14 cellular contexts compared by ENCODE assay signal in genomic region chr20:11867286-11867921, GRCh38. TPM values are rescaled to one million over a fixed set of nuclear protein-coding genes. Genes with fewer than 3 reads are reported as not detected.
A peak's percentile ranks its signal among the peaks of the same experiment; 100 is the strongest.
DNase-seq lines count a peak whose midpoint lies in the region; ATAC-seq, FAIRE-seq and TF ChIP-seq lines count a peak whose summit lies in the region.
"Had no signal": no experiment of that assay in that cellular context is flagged by ENCODE, and none has a peak within 500 bp of the region (broad histone marks: within the 10 kb centered on the region; RNA-seq: fewer than 3 reads in every experiment).

No MANE protein-coding gene starts in this region.

- H3K9me2 ChIP-seq in GM23248 (ENCODE audit: insufficient read depth) = no peaks in the 10 kb centered on the region; the same call in 1 of the 2 replicates

- CTCF ChIA-PET in A549 (lab: Yijun Ruan, JAX) (interaction anchor here (1.2 kb wide), 1 partner anchor 10 kb away, joined by 7 read pairs; no protein-coding TSS in a partner anchor), RWPE1 (lab: Yijun Ruan, JAX) (no interaction called here)
- CTCF ChIA-PET in CD4-positive, alpha-beta memory T cell (lab: Charles Lee; ENCODE audit: partially characterized antibody) = no interaction called here

- H3K4me1 ChIP-seq in A549 (no peaks in the 10 kb centered on the region), GM23248 (ENCODE audit: insufficient read depth) (no peaks in the 10 kb centered on the region)
- H3K4me1 ChIP-seq in CD4-positive, alpha-beta memory T cell (ENCODE audit: insufficient read depth, low read length) = no peaks in the 10 kb centered on the region
- H3K4me1 ChIP-seq: SJCRH30 had no signal

- H3K4me2 ChIP-seq in A549 (no peak overlapping the region), GM23248 (ENCODE audit: unreplicated experiment) (no peak overlapping the region)

- H3F3A ChIP-seq in GM23248 (ENCODE audit: insufficient read depth) = no peaks in the 10 kb centered on the region

- 53% methylated on average over 6 of the region's 6 CpGs for WGBS in A549 (ENCODE audit: missing lambda C conversion rate)
- WGBS in GM23248 (ENCODE audit: low coverage in 1 of 2, low lambda C conversion rate in 2 of 2, missing lambda C conversion rate in 2 of 2), 2 experiments = 56 to 59% methylated on average over 6 of the region's 6 CpGs

- TF ChIP-seq RAD21 in A549 (conservative IDR thresholded peaks at IDR 0.05 in 1 of 2, IDR thresholded peaks at IDR 0.05 in 1 of 2) = no peak

- no peaks in the 10 kb centered on the region for H3K36me3 ChIP-seq in GM23248 (ENCODE audit: low read depth)
- no peaks in the 10 kb centered on the region for H3K36me3 ChIP-seq in CD4-positive, alpha-beta memory T cell (ENCODE audit: insufficient read depth, low read length)
- H3K36me3 ChIP-seq: SJCRH30 had no signal

- no peak overlapping the region for H3K9ac ChIP-seq in GM23248

- POLR2A ChIA-PET in A549 (lab: Yijun Ruan, JAX) (no interaction called here), RWPE1 (lab: Yijun Ruan, JAX; ENCODE audit: low non-redundant PET) (no interaction called here)
- POLR2A ChIA-PET in CD4-positive, alpha-beta memory T cell (lab: Charles Lee; ENCODE audit: partially characterized antibody) = no interaction called here

- no peak overlapping the region for H2AFZ ChIP-seq in GM23248

- H3K79me2 ChIP-seq in GM23248 (ENCODE audit: insufficient read depth) = no peaks in the 10 kb centered on the region

- no peak overlapping the region for H3K27ac Mint-ChIP-seq in CD4-positive, alpha-beta memory T cell
- H3K27ac Mint-ChIP-seq: CD4-positive, CD25-positive, alpha-beta regulatory T cell had no signal

- TF ChIP-seq EP300 in A549 (IDR thresholded peaks at IDR 0.05) = no peak

- no peaks in the 10 kb centered on the region for H3K36me3 Mint-ChIP-seq in CD4-positive, alpha-beta memory T cell
- H3K36me3 Mint-ChIP-seq: CD4-positive, CD25-positive, alpha-beta regulatory T cell had no signal

- TF ChIP-seq CTCF in A549 (IDR thresholded peaks at IDR 0.05) (no peak), RWPE1 (conservative IDR thresholded peaks at IDR 0.05; ENCODE audit: low read depth) (no peak), fibroblast of mammary gland (conservative IDR thresholded peaks at IDR 0.05; ENCODE audit: control insufficient read depth, insufficient read depth, low read depth, low read length) (no peak)

- H3K9me3 ChIP-seq in A549 (no peaks in the 10 kb centered on the region), GM23248 (ENCODE audit: low read depth) (no peaks in the 10 kb centered on the region)
- peaks cover 0 to 3% of the 10 kb centered on the region in 2 donors for H3K9me3 ChIP-seq in CD4-positive, alpha-beta memory T cell (ENCODE audit: control insufficient read depth in 1 of 2, low read length in 2 of 2)
- H3K9me3 ChIP-seq: SJCRH30 had no signal

- H3K27ac ChIP-seq in A549 (no peak overlapping the region), GM23248 (no peak overlapping the region), RWPE1 (no peak overlapping the region)
- no peak overlapping the region for H3K27ac ChIP-seq in CD4-positive, alpha-beta memory T cell (ENCODE audit: low read depth, low read length)
- H3K27ac ChIP-seq: SJCRH30 had no signal

- H3K4me1 Mint-ChIP-seq in CD4-positive, alpha-beta memory T cell = no peaks in the 10 kb centered on the region
- H3K4me1 Mint-ChIP-seq: CD4-positive, CD25-positive, alpha-beta regulatory T cell had no signal

- in situ Hi-C loops in GM23248 (cut with MboI) = no loop called here

- peaks cover 0 to 11% (median 7%) of the 10 kb centered on the region in 8 donors for H3K9me3 Mint-ChIP-seq in CD4-positive, alpha-beta memory T cell

- ATAC-seq in A549 (no peak), GM19324 (IDR thresholded peaks at IDR 0.05; ENCODE audit: low FRiP score, unreplicated experiment) (no peak)

- H3K27me3 ChIP-seq in GM23248 (replicated peaks; ENCODE audit: insufficient read depth) = 0 out of 2 replicates have a peak, but pooled peaks cover 10% of the 10 kb centered on the region
- no peaks in the 10 kb centered on the region for H3K27me3 ChIP-seq in CD4-positive, alpha-beta memory T cell (ENCODE audit: insufficient read depth, low read length)
- H3K27me3 ChIP-seq: SJCRH30 had no signal

- DNase-seq in A549 (ENCODE audit: low read depth in 1 of 2, low spot score in 1 of 2) (no peak), GM23248 (peak; percentile 25), RWPE1 (ENCODE audit: low spot score) (peak; percentile 21), fibroblast of mammary gland (ENCODE audit: low read depth) (peak; percentile 23), CD1c-positive myeloid dendritic cell (ENCODE audit: extremely low spot score) (no peak)
- DNase-seq in CD4-positive, alpha-beta memory T cell = no peak
- DNase-seq: CD4-positive, CD25-positive, alpha-beta regulatory T cell; NCI-H1048; NCI-H1436 treated with DMSO at 0.1 percent for 48 hours; NCI-H2029 treated with DMSO at 0.1 percent for 48 hours; NCI-H748 treated with DMSO at 0.1 percent for 48 hours; SJCRH30 had no signal

- H4K20me1 ChIP-seq in GM23248 (ENCODE audit: insufficient read depth) = no peaks in the 10 kb centered on the region

- FAIRE-seq in A549 (lab: Jason Lieb, UNC) = peak; percentile 90
- FAIRE-seq: G401.6 had no signal

- TF ChIP-seq POLR2A in A549 (IDR thresholded peaks at IDR 0.05; ENCODE audit: low read length) = no peak

- H3K4me3 Mint-ChIP-seq in CD4-positive, alpha-beta memory T cell = no peak overlapping the region
- H3K4me3 Mint-ChIP-seq: CD4-positive, CD25-positive, alpha-beta regulatory T cell had no signal

- H3K4me3 ChIP-seq in A549 = no peak overlapping the region
- H3K4me3 ChIP-seq in GM23248 = no peak overlapping the region
- H3K4me3 ChIP-seq in fibroblast of mammary gland (ENCODE audit: control insufficient read depth, low read depth, low read length) = no peak overlapping the region
- no peak overlapping the region for H3K4me3 ChIP-seq in CD4-positive, alpha-beta memory T cell (ENCODE audit: low read length in 2 of 2)
- H3K4me3 ChIP-seq: SJCRH30 had no signal

- intact Hi-C loops in CD4-positive, alpha-beta memory T cell (cut with micrococcal nuclease) = no loop called here

- peaks cover 0 to 2% of the 10 kb centered on the region in 2 donors for H3K27me3 Mint-ChIP-seq in CD4-positive, alpha-beta memory T cell
- H3K27me3 Mint-ChIP-seq: CD4-positive, CD25-positive, alpha-beta regulatory T cell had no signal

TF ChIP-seq in A549, 52 proteins besides CTCF, POLR2A, EP300 and RAD21:
- TF ChIP-seq ZNF302 (CRISPR knock-in tag; IDR thresholded peaks at IDR 0.05) = no peak
- TF ChIP-seq MAFK (IDR thresholded peaks at IDR 0.05; ENCODE audit: partially characterized antibody) = peak; percentile 94

RNA-seq across cellular contexts. Expression of gene BTBD3, which starts 50.3 kb away (rescaled TPM):
- 47.1 and 51.5 TPM in 2 replicates for polyA plus RNA-seq in A549 (2011; rRNA removed)
- polyA plus RNA-seq in A549 (2012; cell fraction: cytosol; rRNA removed) = 12.8 and 15.7 TPM in 2 replicates
- 19.1 and 28.2 TPM in 2 replicates for polyA plus RNA-seq in A549 (2012; cell fraction: nucleus; rRNA removed)
- polyA plus RNA-seq in A549 (2017; fragmentation: RNase III; extraction: RNeasy Plus Mini Kit Qiagen cat#74134 plus additional on column Dnase treatment) = 16.3 TPM in 3 replicates
- 60.0 and 63.8 TPM in 2 replicates for polyA minus RNA-seq in A549 (2011; rRNA and poly(A)+ RNA removed)
- total RNA-seq in GM23248 (2014; rRNA removed; shearing (Covaris generic)) = 30.5 and 33.8 TPM in 2 replicates
- 11.4 and 12.5 TPM in 2 replicates for polyA plus RNA-seq in GM23248 (2016; fragmentation: Nextera tagmentation; extraction: Ambion mirVana)
- total RNA-seq in CD4-positive, alpha-beta memory T cell = under 1 TPM; 0.70 to 0.78 TPM
- 1 to 10 TPM in 1 of 2 donors, not detected in 1; 1.4 TPM for polyA plus RNA-seq in CD4-positive, alpha-beta memory T cell

Comparison
In these comparisons a context has a peak if more than half of its experiments do, and no peak if none do; other contexts are left out.
1. DNase-seq: peak in GM23248 (single experiment), RWPE1 (single experiment) and fibroblast of mammary gland (single experiment); none in A549 (0 of 2), CD1c-positive myeloid dendritic cell (single experiment) and CD4-positive, alpha-beta memory T cell (0 of 5).